14 cellular contexts compared by ENCODE assay signal in genomic region chr3:86988235-86988634, GRCh38. TPM values are rescaled to one million over a fixed set of nuclear protein-coding genes. Genes with fewer than 3 reads are reported as not detected.
DNase-seq lines count a peak whose midpoint lies in the region; ATAC-seq and TF ChIP-seq lines count a peak whose summit lies in the region.
"Had no signal": no experiment of that assay in that cellular context is flagged by ENCODE, and none has a peak within 500 bp of the region (broad histone marks: within the 10 kb centered on the region; RNA-seq: fewer than 3 reads in every experiment).

No MANE protein-coding gene starts in this region.

- H3K9me3 ChIP-seq in SK-N-MC (ENCODE audit: low read depth, low read length), result no peaks in the 10 kb centered on the region

- H3K27me3 ChIP-seq in BJ (ENCODE audit: control insufficient read depth, insufficient read depth, low read length) (no peaks in the 10 kb centered on the region), rectal smooth muscle tissue (ENCODE audit: control insufficient read depth, insufficient read depth, low read length) (peaks cover 5% of the 10 kb centered on the region)

- peak; percentile 49 for DNase-seq in BJ (ENCODE audit: low read depth)
- DNase-seq in SK-N-MC (ENCODE audit: low read depth, low spot score), result no peak
- peak; percentile 87 for DNase-seq in fibroblast of mammary gland (ENCODE audit: low read depth)
- DNase-seq in retina, result no peak
- DNase-seq in NCI-H2171 (lab: John Stamatoyannopoulos, UW), result no peak
- DNase-seq in substantia nigra (lab: John Stamatoyannopoulos, UW), result no peak
- DNase-seq: activated CD4-positive, alpha-beta T cell treated with anti-CD3 and anti-CD28 coated beads for 1 hour; activated effector memory CD4-positive, alpha-beta T cell treated with Interleukin-2 at 50 U/mL for 16 hours; cortex of kidney; GOT3; SHP77 had no signal

- POLR2A ChIA-PET in BJ (lab: Charles Lee), result no interaction called here

- no peak overlapping the region for H3K9ac ChIP-seq in SK-N-MC (ENCODE audit: insufficient read length)
- H3K9ac ChIP-seq in rectal smooth muscle tissue (ENCODE audit: low read length), result no peak overlapping the region
- H3K9ac ChIP-seq: KMS-11 had no signal

- H3K27ac ChIP-seq in SK-N-MC (no peak overlapping the region), rectal smooth muscle tissue (ENCODE audit: low read depth, low read length) (peak overlapping the region; percentile 70), substantia nigra (ENCODE audit: low read depth, low read length, poor library complexity, severe bottlenecking) (no peak overlapping the region)
- H3K27ac ChIP-seq: KMS-11 had no signal

- TF ChIP-seq CTCF in BJ (IDR thresholded peaks at IDR 0.05; ENCODE audit: insufficient read depth, low read depth, low read length) (no peak), fibroblast of mammary gland (conservative IDR thresholded peaks at IDR 0.05; ENCODE audit: control insufficient read depth, insufficient read depth, low read depth, low read length) (no peak)

- H3K4me1 ChIP-seq in rectal smooth muscle tissue (ENCODE audit: control insufficient read depth, insufficient read depth, low read length), result peaks cover 26% of the 10 kb centered on the region

- H3K36me3 ChIP-seq in BJ (ENCODE audit: control insufficient read depth, insufficient read depth, low read length), result no peaks in the 10 kb centered on the region
- no peaks in the 10 kb centered on the region for H3K36me3 ChIP-seq in SK-N-MC (ENCODE audit: insufficient read depth, low read length)
- no peaks in the 10 kb centered on the region for H3K36me3 ChIP-seq in rectal smooth muscle tissue (ENCODE audit: control insufficient read depth, insufficient read depth, low read length)

- H3K4me3 ChIP-seq in BJ (ENCODE audit: low read depth, low read length), result peak overlapping the region; percentile 88
- H3K4me3 ChIP-seq in SK-N-MC, result 0 out of 2 replicates have a peak overlapping the region, but pooled peaks have one; percentile 70
- peak overlapping the region; percentile 64 for H3K4me3 ChIP-seq in fibroblast of mammary gland (ENCODE audit: control insufficient read depth, low read depth, low read length)
- peak overlapping the region; percentile 51 for H3K4me3 ChIP-seq in rectal smooth muscle tissue (ENCODE audit: low read length)

- no peak for ATAC-seq in GM21447 (IDR thresholded peaks at IDR 0.05; ENCODE audit: unreplicated experiment)

- CTCF ChIA-PET in BJ (lab: Yijun Ruan, JAX), result interaction anchor here (0.5 kb wide), 1 partner anchor 123 kb away, joined by 3 read pairs; no protein-coding TSS in a partner anchor

RNA-seq across cellular contexts. Expression of gene VGLL3, which starts 2.7 kb away (rescaled TPM):
- polyA plus RNA-seq in BJ (2011; rRNA removed), result 59.3 and 98.8 TPM in 2 replicates
- 124 and 226 TPM in 2 replicates for polyA minus RNA-seq in BJ (2011; rRNA and poly(A)+ RNA removed)

Comparison
In these comparisons a context has a peak if more than half of its experiments do, and no peak if none do; other contexts are left out.
1. DNase-seq: peak in BJ (single experiment) and fibroblast of mammary gland (single experiment); none in SK-N-MC (single experiment), retina (single experiment), NCI-H2171 (single experiment) and substantia nigra (0 of 49).
2. Peak in every context shown above with its lines, with median percentiles within 50 percentile points of each other: H3K4me3 ChIP-seq.